18 cellular contexts compared by ENCODE assay signal in the genomic region with DNA sequence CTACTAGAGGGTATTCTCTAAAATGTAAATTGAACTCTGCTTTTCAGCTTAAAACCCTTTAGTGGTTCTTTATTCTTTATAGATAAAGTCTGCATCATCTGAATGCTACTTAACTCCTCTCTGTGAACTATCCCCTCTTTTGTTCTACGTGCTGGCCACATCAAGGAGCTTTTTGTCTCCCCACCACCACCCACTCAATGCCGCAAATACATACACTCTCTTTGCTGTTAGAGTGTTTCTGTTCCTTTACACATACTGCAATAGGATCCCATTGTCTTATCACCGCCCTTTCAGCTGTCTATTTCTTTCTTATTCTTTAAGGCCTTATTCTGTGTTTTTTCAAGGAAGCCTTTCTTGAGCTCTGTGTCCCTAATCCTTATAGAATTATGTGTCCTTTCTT.
DNase-seq lines count a peak whose midpoint lies in the region; ATAC-seq and TF ChIP-seq lines count a peak whose summit lies in the region.
"Had no signal": no experiment of that assay in that cellular context is flagged by ENCODE, and none has a peak within 500 bp of the region (broad histone marks: within the 10 kb centered on the region; RNA-seq: fewer than 3 reads in every experiment).

No MANE protein-coding gene starts in this region.

- no peaks in the 10 kb centered on the region for H3K9me3 Mint-ChIP-seq in activated naive CD8-positive, alpha-beta T cell (ENCODE audit: low read depth)

- H3K4me3 ChIP-seq in smooth muscle cell (no peak overlapping the region), right cardiac atrium (ENCODE audit: low read length) (no peak overlapping the region)
- H3K4me3 ChIP-seq: ovary, suprapubic skin had no signal

- H3K79me2 ChIP-seq in smooth muscle cell (ENCODE audit: low read depth) = peaks cover 15% of the 10 kb centered on the region

- H3K36me3 ChIP-seq in smooth muscle cell (ENCODE audit: low read depth) = peaks cover 7% of the 10 kb centered on the region
- H3K36me3 ChIP-seq: ovary had no signal

- peaks cover 9% of the 10 kb centered on the region for H4K20me1 ChIP-seq in smooth muscle cell (ENCODE audit: low read depth)

- no peak overlapping the region for H3K27ac Mint-ChIP-seq in activated naive CD8-positive, alpha-beta T cell
- H3K27ac Mint-ChIP-seq: activated CD8-positive, alpha-beta memory T cell treated with anti-CD3 and anti-CD28 coated beads, Interleukin-2, amount 10 ng/mL, durations not matched to agents 7 days and 5 days had no signal

- no peaks in the 10 kb centered on the region for H3K27me3 Mint-ChIP-seq in activated naive CD8-positive, alpha-beta T cell
- H3K27me3 Mint-ChIP-seq: activated CD8-positive, alpha-beta memory T cell treated with anti-CD3 and anti-CD28 coated beads, Interleukin-2, amount 10 ng/mL, durations not matched to agents 7 days and 5 days had no signal

- H3F3A ChIP-seq in smooth muscle cell (ENCODE audit: low read depth) = no peaks in the 10 kb centered on the region

- no peak overlapping the region for H3K4me2 ChIP-seq in smooth muscle cell

- peak overlapping the region; percentile 38 for H3K4me3 Mint-ChIP-seq in activated naive CD8-positive, alpha-beta T cell
- H3K4me3 Mint-ChIP-seq: activated CD8-positive, alpha-beta memory T cell treated with anti-CD3 and anti-CD28 coated beads, Interleukin-2, amount 10 ng/mL, durations not matched to agents 7 days and 5 days had no signal

- H3K4me1 Mint-ChIP-seq in activated naive CD8-positive, alpha-beta T cell (ENCODE audit: low read depth) = peaks cover 75% of the 10 kb centered on the region

- H3K27me3 ChIP-seq in smooth muscle cell (ENCODE audit: low read depth) (no peaks in the 10 kb centered on the region), right cardiac atrium (ENCODE audit: control insufficient read depth, insufficient read depth) (no peaks in the 10 kb centered on the region)
- H3K27me3 ChIP-seq: ovary, suprapubic skin had no signal

- TF ChIP-seq CTCF in smooth muscle cell (IDR thresholded peaks at IDR 0.05; ENCODE audit: borderline replicate concordance, insufficient read depth, poor library complexity, severe bottlenecking) = no peak

- H3K9ac ChIP-seq in smooth muscle cell (ENCODE audit: low read depth) = no peak overlapping the region

- H3K36me3 Mint-ChIP-seq in activated naive CD8-positive, alpha-beta T cell = peaks cover 13% of the 10 kb centered on the region

- 60% methylated on average over 3 of the region's 3 CpGs for WGBS in smooth muscle cell (ENCODE audit: low lambda C conversion rate)
- 90% methylated on average over 3 of the region's 3 CpGs for WGBS in right cardiac atrium

- ATAC-seq in HG03139 (IDR thresholded peaks at IDR 0.05; ENCODE audit: unreplicated experiment) (no peak), right cardiac atrium (no peak)
- ATAC-seq: activated CD8-positive, alpha-beta memory T cell treated with anti-CD3 and anti-CD28 coated beads, Interleukin-2, amount 10 ng/mL, durations not matched to agents 7 days and 5 days; Panc1; SK-N-SH treated with all-trans-retinoic acid at 6 μM for 48 hours had no signal

- no peaks in the 10 kb centered on the region for H3K9me3 ChIP-seq in smooth muscle cell (replicated peaks; ENCODE audit: low read depth)
- no peaks in the 10 kb centered on the region for H3K9me3 ChIP-seq in right cardiac atrium (ENCODE audit: control insufficient read depth, low read length)
- H3K9me3 ChIP-seq: Caco-2, ovary, suprapubic skin had no signal

- H3K27ac ChIP-seq in smooth muscle cell (ENCODE audit: low read depth) (peak overlapping the region; percentile 23), right cardiac atrium (ENCODE audit: low read length) (no peak overlapping the region)
- H3K27ac ChIP-seq: ovary, suprapubic skin had no signal

- no peak overlapping the region for H2AFZ ChIP-seq in smooth muscle cell (ENCODE audit: low read depth)

- intact Hi-C loops in right cardiac atrium (cut with DNase I) = no loop called here

- DNase-seq in activated CD8-positive, alpha-beta memory T cell treated with anti-CD3 and anti-CD28 coated beads, Interleukin-2, amount 50 U/mL, for 4 hours = peak; percentile 29
- no peak for DNase-seq in activated CD8-positive, alpha-beta memory T cell treated with anti-CD3 and anti-CD28 coated beads for 24 hours
- DNase-seq in COLO829 (ENCODE audit: low spot score) (peak; percentile 68), smooth muscle cell (lab: John Stamatoyannopoulos, UW; ENCODE audit: unreplicated experiment) (no peak), iPS-NIHi7 (ENCODE audit: extremely low spot score) (no peak), right cardiac atrium (no peak)
- DNase-seq: activated CD8-positive, alpha-beta memory T cell treated with anti-CD3 and anti-CD28 coated beads, Interleukin-2, amount 10 ng/mL, durations not matched to agents 7 days and 5 days; amniotic stem cell; Caco-2; KG1; NCI-H1092; NCI-H2107; ovary had no signal

- H3K4me1 ChIP-seq in smooth muscle cell (ENCODE audit: low read depth) = peaks cover 23% of the 10 kb centered on the region
- H3K4me1 ChIP-seq in right cardiac atrium (ENCODE audit: control insufficient read depth, insufficient read depth, low read length) = no peaks in the 10 kb centered on the region
- H3K4me1 ChIP-seq: Caco-2 had no signal

Comparison
In these comparisons a context has a peak if more than half of its experiments do, and no peak if none do; other contexts are left out.
1. DNase-seq: peak in activated CD8-positive, alpha-beta memory T cell treated with anti-CD3 and anti-CD28 coated beads, Interleukin-2, amount 50 U/mL, for 4 hours (single experiment) and COLO829 (single experiment); none in activated CD8-positive, alpha-beta memory T cell treated with anti-CD3 and anti-CD28 coated beads for 24 hours (single experiment), smooth muscle cell (single experiment), iPS-NIHi7 (single experiment) and right cardiac atrium (0 of 3).